ENCODE assay signal across 23 cellular contexts in the genomic region with DNA sequence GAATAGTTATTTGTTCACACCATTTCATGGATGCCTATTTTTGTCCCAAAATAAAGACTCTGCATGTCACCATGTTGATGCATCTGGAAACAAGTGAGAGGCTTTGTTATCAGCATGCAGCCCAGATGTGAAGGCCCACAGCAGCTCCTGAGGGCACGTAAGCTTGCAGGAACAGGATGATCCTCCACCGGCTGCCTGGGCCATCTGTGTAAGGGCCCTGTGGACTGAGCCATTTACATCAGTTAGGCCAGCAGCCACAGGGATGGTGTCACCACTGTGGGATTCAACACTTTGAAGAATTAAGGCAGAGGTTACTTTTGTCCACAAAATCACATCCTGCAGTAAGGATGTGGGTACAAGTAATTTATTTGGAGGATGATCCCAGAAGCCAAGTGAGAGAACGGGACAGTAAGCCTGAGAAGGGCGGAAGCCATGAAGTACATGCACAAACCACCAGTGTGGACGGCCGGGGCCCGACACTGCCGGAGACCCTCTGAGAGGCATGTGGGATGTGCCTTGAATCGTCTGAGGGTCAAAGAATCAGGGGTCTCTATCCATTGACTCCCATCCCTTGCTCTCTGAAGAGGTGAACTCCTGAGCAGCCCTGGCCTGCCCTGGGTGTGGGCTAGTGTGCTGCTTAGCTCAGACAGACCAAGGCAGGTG.
"Had no signal": no experiment of that assay in that cellular context is flagged by ENCODE, and none has a peak within 500 bp of the region (broad histone marks: within the 10 kb centered on the region; RNA-seq: fewer than 3 reads in every experiment).

No MANE protein-coding gene starts in this region.

- H3K9me3 ChIP-seq: neutrophil, right lobe of liver, uterus had no signal

- DNase-seq: hippocampal formation; left ventricle myocardium inferior; naive B cell; natural killer cell; nephron progenitor cell; occipital lobe; right lobe of liver; stimulated activated CD4-positive, alpha-beta T cell treated with anti-CD3 and anti-CD28 coated beads, Interleukin-1b, Interleukin-23, amount 100 ng/mL, for 48 hours; stimulated activated CD4-positive, alpha-beta T cell treated with anti-CD3 and anti-CD28 coated beads, Interleukin-2, amount 100 ng/mL, for 48 hours; stimulated activated CD4-positive, alpha-beta T cell treated with anti-CD3 and anti-CD28 coated beads, Interleukin-4, amount 100 ng/mL, for 4 hours; stimulated activated CD8-positive, alpha-beta memory T cell treated with anti-CD3 and anti-CD28 coated beads, Interleukin-4, amount 100 ng/mL, for 48 hours; stimulated activated naive CD4-positive, alpha-beta T cell treated with Interleukin-2 at 50 U/mL for 16 hours; stimulated activated naive CD8-positive, alpha-beta T cell treated with anti-CD3 and anti-CD28 coated beads, Interleukin-15, amount 100 ng/mL, for 72 hours; substantia nigra; uterus had no signal

- H3K27me3 ChIP-seq: neural progenitor cell, neutrophil, right atrium auricular region, right lobe of liver, tibial nerve, uterus had no signal

- H3K27ac ChIP-seq: left ventricle myocardium inferior, neural progenitor cell, neutrophil, parathyroid adenoma, right atrium auricular region, right lobe of liver, tibial nerve, uterus had no signal

- H3K4me3 ChIP-seq: left ventricle myocardium inferior, lung, neural progenitor cell, right atrium auricular region, right lobe of liver, smooth muscle cell, tibial nerve, uterus had no signal

- H3K36me3 ChIP-seq: left ventricle myocardium inferior, neural progenitor cell, neutrophil, right atrium auricular region, right lobe of liver, tibial nerve, uterus had no signal

- ATAC-seq: natural killer cell; right lobe of liver; stimulated activated memory B cell treated with anti-CD40 and anti-IgM and Interleukin-4, amounts not matched to agents 10 μg/mL and 1 μg/mL and 100 μg/mL, for 72 hours; stimulated activated naive CD8-positive, alpha-beta T cell treated with anti-CD3 and anti-CD28 coated beads, Interleukin-15, amount 100 ng/mL, for 72 hours had no signal

- H3K4me1 ChIP-seq: left ventricle myocardium inferior, neural progenitor cell, parathyroid adenoma, right atrium auricular region, right lobe of liver, tibial nerve, uterus had no signal
